Comparison of ENCODE assay signal across 1 cellular context in the genomic region with DNA sequence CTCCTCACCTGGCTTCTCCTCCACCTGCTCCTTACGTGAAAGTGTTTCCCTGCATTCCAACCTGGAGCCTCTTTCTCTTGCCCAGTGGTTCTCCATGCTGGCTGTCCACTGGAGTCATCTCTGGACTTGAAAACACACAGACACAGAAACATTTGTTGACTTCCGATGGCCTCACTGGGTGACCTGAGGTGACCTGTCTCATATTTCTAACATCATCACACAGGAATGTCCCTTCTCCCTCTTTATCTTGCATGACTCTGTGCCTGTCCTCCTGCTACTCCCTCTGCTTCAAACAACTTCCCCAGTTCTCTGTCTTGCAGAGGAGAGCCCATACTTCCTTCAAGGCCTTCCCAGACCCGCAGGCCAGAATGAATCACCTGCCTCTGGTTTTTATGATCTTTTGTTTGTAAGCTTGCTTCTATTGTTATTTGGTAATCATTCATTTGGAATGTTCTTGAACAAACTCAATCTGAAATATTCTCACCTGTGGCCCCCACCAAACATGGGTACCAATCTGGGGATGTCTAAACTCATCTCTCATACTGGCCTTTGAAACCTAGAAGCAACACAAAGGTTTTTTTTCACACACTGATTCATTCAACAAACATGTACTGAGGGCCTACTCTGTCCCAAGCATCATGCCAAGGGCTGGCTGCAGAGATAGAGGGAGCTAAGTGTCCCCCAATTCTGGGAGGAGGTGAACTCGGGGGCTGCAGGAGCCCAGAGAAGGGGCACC.
TF ChIP-seq lines count a peak whose summit lies in the region.

No MANE protein-coding gene starts in this region.

TF ChIP-seq in HepG2, 621 proteins besides CTCF, POLR2A, EP300 and RAD21 (continued from another document and continues in another):
- TF ChIP-seq ZNF574 (CRISPR knock-in tag; IDR thresholded peaks at IDR 0.05) (peak; percentile 36; the same call in 1 of the 2 replicates), SKI (IDR thresholded peaks at IDR 0.05; ENCODE audit: partially characterized antibody) (peak; percentile 87), ATF7 (IDR thresholded peaks at IDR 0.05) (peak; percentile 87), ATF7 (CRISPR knock-in tag; IDR thresholded peaks at IDR 0.05) (peak; percentile 99), KDM1A (CRISPR knock-in tag; IDR thresholded peaks at IDR 0.05) (0 out of 2 replicates have a peak, but pooled peaks have one; percentile 58), TCF7 (IDR thresholded peaks at IDR 0.05; ENCODE audit: low read depth) (peak; percentile 31; the same call in 1 of the 2 replicates), ZMYM4 (CRISPR knock-in tag; IDR thresholded peaks at IDR 0.05) (peak; percentile 63), THRA (CRISPR knock-in tag; IDR thresholded peaks at IDR 0.05; ENCODE audit: borderline replicate concordance) (peak; percentile 100), HMG20A (CRISPR knock-in tag; IDR thresholded peaks at IDR 0.05; ENCODE audit: borderline replicate concordance) (peak; percentile 85; the same call in 1 of the 2 replicates), ZNF3 (CRISPR knock-in tag; IDR thresholded peaks at IDR 0.05) (peak; percentile 70), HMG20B (CRISPR knock-in tag; conservative IDR thresholded peaks at IDR 0.05) (peak; percentile 15; the same call in 1 of the 2 replicates), SIX1 (CRISPR knock-in tag; IDR thresholded peaks at IDR 0.05; ENCODE audit: borderline replicate concordance) (peak; percentile 96), NR3C1 (CRISPR knock-in tag; IDR thresholded peaks at IDR 0.05) (no peak), FOXA1 (IDR thresholded peaks at IDR 0.05) (no peak), FOXA1 (CRISPR knock-in tag; IDR thresholded peaks at IDR 0.05) (peak; percentile 78), CHD4 (IDR thresholded peaks at IDR 0.05; ENCODE audit: borderline replicate concordance, low read length) (no peak), ASH2L (IDR thresholded peaks at IDR 0.05; ENCODE audit: insufficient read length, low read depth, low read length) (peak; percentile 47), ZNF33B (CRISPR knock-in tag; IDR thresholded peaks at IDR 0.05) (no peak), BCL6 (CRISPR knock-in tag; IDR thresholded peaks at IDR 0.05) (peak; percentile 78), KDM3A (CRISPR knock-in tag; IDR thresholded peaks at IDR 0.05; ENCODE audit: low read depth) (peak; percentile 58; the same call in 1 of the 2 replicates), FOXO1 (CRISPR knock-in tag; IDR thresholded peaks at IDR 0.05) (peak; percentile 91), MEF2D (CRISPR knock-in tag; IDR thresholded peaks at IDR 0.05) (0 out of 2 replicates have a peak, but pooled peaks have one; percentile 43), HNF4A (CRISPR knock-in tag; IDR thresholded peaks at IDR 0.05) (peak; percentile 72), ATF3 (CRISPR knock-in tag; IDR thresholded peaks at IDR 0.05) (peak; percentile 91), ZNF331 (CRISPR knock-in tag; IDR thresholded peaks at IDR 0.05) (peak; percentile 60; the same call in 1 of the 2 replicates), ZNF609 (CRISPR knock-in tag; IDR thresholded peaks at IDR 0.05; ENCODE audit: borderline replicate concordance) (peak; percentile 34; the same call in 1 of the 2 replicates), HNF1B (CRISPR knock-in tag; IDR thresholded peaks at IDR 0.05) (peak; percentile 56; the same call in 1 of the 2 replicates)
- TF ChIP-seq, protein P1, sequence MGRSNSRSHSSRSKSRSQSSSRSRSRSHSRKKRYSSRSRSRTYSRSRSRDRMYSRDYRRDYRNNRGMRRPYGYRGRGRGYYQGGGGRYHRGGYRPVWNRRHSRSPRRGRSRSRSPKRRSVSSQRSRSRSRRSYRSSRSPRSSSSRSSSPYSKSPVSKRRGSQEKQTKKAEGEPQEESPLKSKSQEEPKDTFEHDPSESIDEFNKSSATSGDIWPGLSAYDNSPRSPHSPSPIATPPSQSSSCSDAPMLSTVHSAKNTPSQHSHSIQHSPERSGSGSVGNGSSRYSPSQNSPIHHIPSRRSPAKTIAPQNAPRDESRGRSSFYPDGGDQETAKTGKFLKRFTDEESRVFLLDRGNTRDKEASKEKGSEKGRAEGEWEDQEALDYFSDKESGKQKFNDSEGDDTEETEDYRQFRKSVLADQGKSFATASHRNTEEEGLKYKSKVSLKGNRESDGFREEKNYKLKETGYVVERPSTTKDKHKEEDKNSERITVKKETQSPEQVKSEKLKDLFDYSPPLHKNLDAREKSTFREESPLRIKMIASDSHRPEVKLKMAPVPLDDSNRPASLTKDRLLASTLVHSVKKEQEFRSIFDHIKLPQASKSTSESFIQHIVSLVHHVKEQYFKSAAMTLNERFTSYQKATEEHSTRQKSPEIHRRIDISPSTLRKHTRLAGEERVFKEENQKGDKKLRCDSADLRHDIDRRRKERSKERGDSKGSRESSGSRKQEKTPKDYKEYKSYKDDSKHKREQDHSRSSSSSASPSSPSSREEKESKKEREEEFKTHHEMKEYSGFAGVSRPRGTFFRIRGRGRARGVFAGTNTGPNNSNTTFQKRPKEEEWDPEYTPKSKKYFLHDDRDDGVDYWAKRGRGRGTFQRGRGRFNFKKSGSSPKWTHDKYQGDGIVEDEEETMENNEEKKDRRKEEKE (IDR thresholded peaks at IDR 0.05), result no peak
- TF ChIP-seq, protein P2, sequence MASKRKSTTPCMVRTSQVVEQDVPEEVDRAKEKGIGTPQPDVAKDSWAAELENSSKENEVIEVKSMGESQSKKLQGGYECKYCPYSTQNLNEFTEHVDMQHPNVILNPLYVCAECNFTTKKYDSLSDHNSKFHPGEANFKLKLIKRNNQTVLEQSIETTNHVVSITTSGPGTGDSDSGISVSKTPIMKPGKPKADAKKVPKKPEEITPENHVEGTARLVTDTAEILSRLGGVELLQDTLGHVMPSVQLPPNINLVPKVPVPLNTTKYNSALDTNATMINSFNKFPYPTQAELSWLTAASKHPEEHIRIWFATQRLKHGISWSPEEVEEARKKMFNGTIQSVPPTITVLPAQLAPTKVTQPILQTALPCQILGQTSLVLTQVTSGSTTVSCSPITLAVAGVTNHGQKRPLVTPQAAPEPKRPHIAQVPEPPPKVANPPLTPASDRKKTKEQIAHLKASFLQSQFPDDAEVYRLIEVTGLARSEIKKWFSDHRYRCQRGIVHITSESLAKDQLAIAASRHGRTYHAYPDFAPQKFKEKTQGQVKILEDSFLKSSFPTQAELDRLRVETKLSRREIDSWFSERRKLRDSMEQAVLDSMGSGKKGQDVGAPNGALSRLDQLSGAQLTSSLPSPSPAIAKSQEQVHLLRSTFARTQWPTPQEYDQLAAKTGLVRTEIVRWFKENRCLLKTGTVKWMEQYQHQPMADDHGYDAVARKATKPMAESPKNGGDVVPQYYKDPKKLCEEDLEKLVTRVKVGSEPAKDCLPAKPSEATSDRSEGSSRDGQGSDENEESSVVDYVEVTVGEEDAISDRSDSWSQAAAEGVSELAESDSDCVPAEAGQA (IDR thresholded peaks at IDR 0.05; ENCODE audit: low read depth), result no peak
- TF ChIP-seq, protein P2 (CRISPR knock-in tag; IDR thresholded peaks at IDR 0.05; ENCODE audit: borderline replicate concordance), result no peak
